Comparison of ENCODE assay signal across 1 cellular context in the genomic region with DNA sequence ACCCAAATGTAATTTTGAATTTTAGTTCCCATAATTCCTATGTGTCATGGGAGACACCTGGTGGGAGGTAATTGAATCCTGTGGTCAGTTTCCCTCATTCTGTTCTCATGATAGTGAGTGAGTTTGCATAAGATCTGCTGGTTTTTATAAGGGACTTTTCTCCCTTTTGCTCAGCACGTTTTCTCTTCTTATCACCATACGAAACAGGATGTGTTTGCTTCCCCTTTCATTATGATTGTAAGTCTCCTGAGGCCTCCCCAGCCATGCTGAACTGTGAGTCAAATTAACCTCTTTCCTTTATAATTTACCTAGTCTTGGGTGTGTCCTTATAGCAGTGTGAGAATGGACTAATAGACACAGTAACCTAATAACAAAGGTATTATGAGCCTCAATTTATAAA.
TF ChIP-seq lines count a peak whose summit lies in the region.

No MANE protein-coding gene starts in this region.

TF ChIP-seq in GM12878, 131 proteins besides CTCF, POLR2A, EP300 and RAD21 (continued from another document):
- TF ChIP-seq CUX1 (IDR thresholded peaks at IDR 0.05; ENCODE audit: insufficient replicate concordance, low read depth, low read length) (no peak), BHLHE40 (IDR thresholded peaks at IDR 0.05; ENCODE audit: borderline replicate concordance in 1 of 2, low read depth in 2 of 2, low read length in 1 of 2) (peak; percentile 59 to 72; a peak in 3 of 4 replicates), EGR1 (IDR thresholded peaks at IDR 0.05; ENCODE audit: borderline replicate concordance in 1 of 2, low read depth in 2 of 2, low read length in 2 of 2) (no peak), MEF2B (IDR thresholded peaks at IDR 0.05; ENCODE audit: partially characterized antibody, poor library complexity, severe bottlenecking) (peak; percentile 32), KAT2A (conservative IDR thresholded peaks at IDR 0.05; ENCODE audit: control insufficient read depth, low read depth, low read length) (no peak), SUPT20H (IDR thresholded peaks at IDR 0.05; ENCODE audit: borderline replicate concordance, control insufficient read depth, low read depth, low read length) (no peak), ZBTB11 (CRISPR knock-in tag; IDR thresholded peaks at IDR 0.05) (no peak), HDAC2 (IDR thresholded peaks at IDR 0.05) (no peak), BCL11A (IDR thresholded peaks at IDR 0.05; ENCODE audit: low read depth, low read length) (no peak), HDGF (IDR thresholded peaks at IDR 0.05) (no peak), SMC3 (IDR thresholded peaks at IDR 0.05; ENCODE audit: borderline replicate concordance, low read length) (no peak), NR2F1 (conservative IDR thresholded peaks at IDR 0.05) (no peak), CBX3 (IDR thresholded peaks at IDR 0.05; ENCODE audit: borderline replicate concordance, low read depth) (no peak), BCLAF1 (IDR thresholded peaks at IDR 0.05) (no peak), SREBF2 (IDR thresholded peaks at IDR 0.05; ENCODE audit: low read length) (no peak), POLR2AphosphoS5 (IDR thresholded peaks at IDR 0.05; ENCODE audit: low read length) (no peak), MYC (IDR thresholded peaks at IDR 0.05; ENCODE audit: insufficient read depth, insufficient read length, insufficient replicate concordance, low read length, severe bottlenecking) (no peak), REST (IDR thresholded peaks at IDR 0.05; ENCODE audit: low read depth, low read length) (no peak), MTA2 (IDR thresholded peaks at IDR 0.05; ENCODE audit: low read depth) (0 out of 2 replicates have a peak, but pooled peaks have one; percentile 33)
TF ChIP-seq in GM12878: peak in this region for 4.
